ENCODE assay signal across 22 cellular contexts in the genomic region with DNA sequence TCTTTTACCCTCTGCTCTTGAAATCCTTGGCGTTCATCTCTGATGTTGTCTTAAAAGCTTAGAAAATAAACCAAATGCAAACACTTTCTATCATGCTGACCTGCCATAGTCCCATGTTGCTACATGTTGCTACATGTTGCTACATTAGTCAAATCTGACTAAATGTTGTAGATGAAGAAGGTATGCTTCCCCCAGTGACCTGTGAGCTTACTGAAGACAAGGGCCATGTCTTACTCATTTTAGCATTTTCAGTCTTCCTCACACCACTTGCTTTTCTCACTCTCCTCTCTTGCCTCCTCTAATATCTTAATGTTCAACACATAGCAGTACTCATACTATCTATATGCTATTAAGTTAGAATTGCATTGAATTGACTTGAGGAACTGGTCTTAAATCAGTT.
DNase-seq lines count a peak whose midpoint lies in the region; ATAC-seq lines count a peak whose summit lies in the region.
"Had no signal": no experiment of that assay in that cellular context is flagged by ENCODE, and none has a peak within 500 bp of the region (broad histone marks: within the 10 kb centered on the region; RNA-seq: fewer than 3 reads in every experiment).

No MANE protein-coding gene starts in this region.

- H3K36me3 ChIP-seq in BLaER1 treated with 17β-estradiol and CSF1 and Interleukin-3, amounts not matched to agents 10 nM and 100 nM, result no peaks in the 10 kb centered on the region
- H3K36me3 ChIP-seq: SJSA1 had no signal

- peak overlapping the region in 7 of 11 experiments; percentile 45 to 73 (median 62); a peak in 14 of 22 replicates for H3K27ac ChIP-seq in BLaER1 treated with 17β-estradiol and CSF1 and Interleukin-3, amounts not matched to agents 10 nM and 100 nM
- H3K27ac ChIP-seq in epithelial cell of prostate, result no peak overlapping the region
- H3K27ac ChIP-seq: GM23248, SJSA1 had no signal

- ATAC-seq in GM18907 (IDR thresholded peaks at IDR 0.05; ENCODE audit: unreplicated experiment), result peak; percentile 65
- ATAC-seq in HG03520 (IDR thresholded peaks at IDR 0.05; ENCODE audit: unreplicated experiment), result peak; percentile 73
- no peak for ATAC-seq in HG03280 (IDR thresholded peaks at IDR 0.05; ENCODE audit: unreplicated experiment)
- ATAC-seq: HepG2 had no signal

- peak overlapping the region in 4 of 11 experiments; percentile 8 to 52 (median 34); a peak in 5 of 22 replicates for H3K9ac ChIP-seq in BLaER1 treated with 17β-estradiol and CSF1 and Interleukin-3, amounts not matched to agents 10 nM and 100 nM
- H3K9ac ChIP-seq: GM23248 had no signal

- H3K27me3 ChIP-seq in BLaER1 treated with 17β-estradiol and CSF1 and Interleukin-3, amounts not matched to agents 10 nM and 100 nM, result no peaks in the 10 kb centered on the region
- H3K27me3 ChIP-seq: SJSA1 had no signal

- no peak overlapping the region for H3K4me3 ChIP-seq in BLaER1 treated with 17β-estradiol and CSF1 and Interleukin-3, amounts not matched to agents 10 nM and 100 nM
- H3K4me3 ChIP-seq: GM23248, SJSA1 had no signal

- H3K9me3 ChIP-seq in BLaER1 treated with 17β-estradiol and CSF1 and Interleukin-3, amounts not matched to agents 10 nM and 100 nM (replicated peaks in 1 of 11), result peaks cover 6 to 15% (median 8%) of the 10 kb centered on the region in 11 experiments; a peak in 21 of 22 replicates
- H3K9me3 ChIP-seq: SJSA1 had no signal

- no peaks in the 10 kb centered on the region for H4K20me1 ChIP-seq in BLaER1 treated with 17β-estradiol and CSF1 and Interleukin-3, amounts not matched to agents 10 nM and 100 nM

- peak overlapping the region in 9 of 11 experiments; percentile 46 to 68 (median 60); a peak in 19 of 22 replicates for H3K4me2 ChIP-seq in BLaER1 treated with 17β-estradiol and CSF1 and Interleukin-3, amounts not matched to agents 10 nM and 100 nM

- DNase-seq in epithelial cell of prostate (ENCODE audit: low read depth, low spot score) (peak; percentile 40), NOMO-1 treated with dmso at 0.1 percent for 144 hours (lab: John Stamatoyannopoulos, UW; ENCODE audit: unreplicated experiment) (no peak), NCI-H1436 (lab: John Stamatoyannopoulos, UW) (no peak)
- no peak for DNase-seq in stimulated activated naive CD4-positive, alpha-beta T cell (lab: John Stamatoyannopoulos, UW)
- DNase-seq: CD4-positive, alpha-beta T cell; GM23248; H7; Karpas-422; NCI-H1092 treated with DMSO at 0.1 percent for 48 hours; NCI-H1436 treated with DMSO at 0.1 percent for 48 hours; NCI-H1930; NCI-H446; NCI-H524 treated with DMSO at 0.1 percent for 48 hours; NCI-H774; Right ventricle myocardium superior; RPMI8226 had no signal

- H3K4me1 ChIP-seq in BLaER1 treated with 17β-estradiol and CSF1 and Interleukin-3, amounts not matched to agents 10 nM and 100 nM, result peaks cover 0 to 37% (median 22%) of the 10 kb centered on the region in 10 experiments; a peak in 17 of 20 replicates
- H3K4me1 ChIP-seq: SJSA1 had no signal
